In the genomic region with DNA sequence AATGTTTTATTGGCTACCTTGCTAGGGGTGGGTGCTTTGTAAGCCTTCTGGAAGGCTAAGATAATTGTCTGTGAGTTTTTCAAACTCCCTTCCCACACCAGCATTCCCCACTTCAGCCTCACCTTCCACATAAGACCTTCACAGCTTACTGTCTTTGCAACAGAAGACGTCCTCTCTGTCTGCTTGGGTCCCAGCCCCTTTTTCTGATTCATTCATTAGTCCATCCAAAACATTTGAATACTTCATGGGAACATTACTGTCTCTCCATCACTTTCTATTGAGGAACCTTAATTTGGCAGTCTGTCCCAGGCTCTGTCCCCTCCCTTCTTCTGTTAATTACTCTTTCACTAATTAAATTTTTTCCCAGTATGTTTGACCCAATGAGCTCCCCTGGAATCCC, we compare ENCODE assay signal across 8 cellular contexts. TPM values are rescaled to one million over a fixed set of nuclear protein-coding genes. Genes with fewer than 3 reads are reported as not detected.
DNase-seq lines count a peak whose midpoint lies in the region; ATAC-seq and TF ChIP-seq lines count a peak whose summit lies in the region.

No MANE protein-coding gene starts in this region.

- H3K27me3 ChIP-seq in RWPE2 (ENCODE audit: insufficient read depth, poor library complexity, severe bottlenecking) (no peaks in the 10 kb centered on the region), spleen (replicated peaks in 1 of 7) (peaks cover 0 to 10% (median 0%) of the 10 kb centered on the region in 7 donors)

- ATAC-seq in RWPE2 (ENCODE audit: low read depth), result no peak

- DNase-seq in activated CD4-positive, alpha-beta T cell treated with anti-CD3 and anti-CD28 coated beads, Interleukin-2, amount 10 ng/mL, durations not matched to agents 24 days and 14 days, result no peak
- DNase-seq in activated CD4-positive, alpha-beta T cell treated with anti-CD3 and anti-CD28 coated beads, Interleukin-2, amount 50 U/mL, for 1 hour, result no peak
- DNase-seq in RWPE2 (ENCODE audit: low spot score) (no peak), endothelial cell (ENCODE audit: low spot score) (no peak), spleen (no peak), NCI-H2029 treated with DMSO at 0.1 percent for 48 hours (lab: John Stamatoyannopoulos, UW) (no peak), A172 (ENCODE audit: low spot score) (no peak)
- DNase-seq in stimulated activated CD4-positive, alpha-beta T cell treated with anti-CD3 and anti-CD28 coated beads, Interleukin-4, amount 100 ng/mL, for 1 hour, result no peak

- peaks cover 39% of the 10 kb centered on the region for H3K36me3 Mint-ChIP-seq in activated CD4-positive, alpha-beta T cell treated with anti-CD3 and anti-CD28 coated beads, Interleukin-2, amount 10 ng/mL, durations not matched to agents 24 days and 14 days (ENCODE audit: low read depth)
- H3K36me3 Mint-ChIP-seq in endothelial cell (ENCODE audit: low read depth, unreplicated experiment), result peaks cover 39% of the 10 kb centered on the region

- intact Hi-C loops in activated CD4-positive, alpha-beta T cell treated with anti-CD3 and anti-CD28 coated beads, Interleukin-2, amount 10 ng/mL, durations not matched to agents 24 days and 14 days (cut with micrococcal nuclease), result loop anchor here (10.0 kb wide), 2 partner anchors 1629 to 1929 kb away; partner anchors contain the start of genes DNAJC14 and ESYT1
- intact Hi-C loops in spleen (cut with DNase I; ENCODE audit: low total_unique reads), result no loop called here

- H3K27ac ChIP-seq in RWPE2 (ENCODE audit: poor library complexity, severe bottlenecking) (peak overlapping the region; percentile 65), spleen (peak overlapping the region in 6 of 8 donors; percentile 78 to 95 (median 86))

- no peaks in the 10 kb centered on the region for H3K27me3 Mint-ChIP-seq in activated CD4-positive, alpha-beta T cell treated with anti-CD3 and anti-CD28 coated beads, Interleukin-2, amount 10 ng/mL, durations not matched to agents 24 days and 14 days
- peaks cover 35% of the 10 kb centered on the region for H3K27me3 Mint-ChIP-seq in endothelial cell (ENCODE audit: unreplicated experiment)

- TF ChIP-seq POLR2A in spleen (IDR thresholded peaks at IDR 0.05), result no peak

- TF ChIP-seq CTCF in RWPE2 (IDR thresholded peaks at IDR 0.05; ENCODE audit: poor library complexity, severe bottlenecking) (no peak), endothelial cell (IDR thresholded peaks at IDR 0.05; ENCODE audit: unreplicated experiment) (no peak), spleen (IDR thresholded peaks at IDR 0.05 in 8 of 11, conservative IDR thresholded peaks at IDR 0.05 in 3 of 11) (no peak)

- H3K9me3 ChIP-seq in RWPE2 (ENCODE audit: severe bottlenecking) (no peaks in the 10 kb centered on the region), spleen (no peaks in the 10 kb centered on the region)

- peak overlapping the region; percentile 79 for H3K27ac Mint-ChIP-seq in activated CD4-positive, alpha-beta T cell treated with anti-CD3 and anti-CD28 coated beads, Interleukin-2, amount 10 ng/mL, durations not matched to agents 24 days and 14 days
- H3K27ac Mint-ChIP-seq in endothelial cell (ENCODE audit: unreplicated experiment), result peak overlapping the region; percentile 88

- peaks cover 32% of the 10 kb centered on the region for H3K36me3 ChIP-seq in RWPE2 (ENCODE audit: low read depth)
- H3K36me3 ChIP-seq in spleen, result peaks cover 0 to 40% (median 29%) of the 10 kb centered on the region in 6 donors

- H3K9me3 Mint-ChIP-seq in activated CD4-positive, alpha-beta T cell treated with anti-CD3 and anti-CD28 coated beads, Interleukin-2, amount 10 ng/mL, durations not matched to agents 24 days and 14 days, result no peaks in the 10 kb centered on the region
- H3K9me3 Mint-ChIP-seq in endothelial cell (ENCODE audit: unreplicated experiment), result no peaks in the 10 kb centered on the region

- H3K4me3 ChIP-seq in RWPE2 (ENCODE audit: severe bottlenecking) (no peak overlapping the region), spleen (peak overlapping the region in 2 of 8 donors; percentile 85 to 95)

- peaks cover 8% of the 10 kb centered on the region for H3K4me1 ChIP-seq in RWPE2 (ENCODE audit: insufficient read depth, poor library complexity, severe bottlenecking)
- H3K4me1 ChIP-seq in spleen, result peaks cover 26 to 79% (median 55%) of the 10 kb centered on the region in 6 donors

- peaks cover 52% of the 10 kb centered on the region for H3K4me1 Mint-ChIP-seq in activated CD4-positive, alpha-beta T cell treated with anti-CD3 and anti-CD28 coated beads, Interleukin-2, amount 10 ng/mL, durations not matched to agents 24 days and 14 days
- peaks cover 39% of the 10 kb centered on the region for H3K4me1 Mint-ChIP-seq in endothelial cell (ENCODE audit: unreplicated experiment)

- H3K4me3 Mint-ChIP-seq in activated CD4-positive, alpha-beta T cell treated with anti-CD3 and anti-CD28 coated beads, Interleukin-2, amount 10 ng/mL, durations not matched to agents 24 days and 14 days, result peak overlapping the region; percentile 85
- peak overlapping the region; percentile 96 for H3K4me3 Mint-ChIP-seq in endothelial cell (ENCODE audit: unreplicated experiment)

- 24 to 52% (median 41%) methylated on average over 1 of the region's 1 CpG for WGBS in spleen, 5 donors

RNA-seq across cellular contexts. Expression of gene MARCHF9, which starts 1.0 kb away (rescaled TPM):
- total RNA-seq in activated CD4-positive, alpha-beta T cell treated with anti-CD3 and anti-CD28 coated beads, Interleukin-2, amount 10 ng/mL, durations not matched to agents 24 days and 14 days, result 21.6 and 22.7 TPM in 2 replicates
- total RNA-seq in endothelial cell (ENCODE audit: unreplicated experiment) (2.3 TPM), spleen (10 to 100 TPM; 17.2 to 36.8 (median 23.0) TPM)
- polyA plus RNA-seq in spleen, result 10 to 100 TPM; 29.0 to 49.0 (median 33.0) TPM
- total RNA-seq in A172 (2014; rRNA removed; shearing (Covaris generic)), result 10.5 and 12.9 TPM in 2 replicates

RNA-seq across cellular contexts. Expression of gene CDK4, which starts 1.8 kb away (rescaled TPM):
- 240 and 248 TPM in 2 replicates for total RNA-seq in activated CD4-positive, alpha-beta T cell treated with anti-CD3 and anti-CD28 coated beads, Interleukin-2, amount 10 ng/mL, durations not matched to agents 24 days and 14 days
- total RNA-seq in endothelial cell (ENCODE audit: unreplicated experiment) (120 TPM), spleen (10 to 100 TPM; 34.3 to 77.8 (median 51.6) TPM)
- polyA plus RNA-seq in spleen, result 10 to 100 TPM; 36.2 to 72.0 (median 56.0) TPM
- total RNA-seq in A172 (2014; rRNA removed; shearing (Covaris generic)), result 300 and 506 TPM in 2 replicates

RNA-seq across cellular contexts. Expression of gene TSPAN31, which starts 9.1 kb away (rescaled TPM):
- total RNA-seq in activated CD4-positive, alpha-beta T cell treated with anti-CD3 and anti-CD28 coated beads, Interleukin-2, amount 10 ng/mL, durations not matched to agents 24 days and 14 days, result 19.2 and 19.4 TPM in 2 replicates
- total RNA-seq in endothelial cell (ENCODE audit: unreplicated experiment) (21.8 TPM), spleen (10 to 100 TPM; 27.1 to 93.1 (median 33.4) TPM)
- polyA plus RNA-seq in spleen, result 10 to 100 TPM; 16.9 to 25.9 (median 25.3) TPM
- 31.2 and 33.3 TPM in 2 replicates for total RNA-seq in A172 (2014; rRNA removed; shearing (Covaris generic))

RNA-seq across cellular contexts. Expression of gene CYP27B1, which starts 12.9 kb away (rescaled TPM):
- total RNA-seq in activated CD4-positive, alpha-beta T cell treated with anti-CD3 and anti-CD28 coated beads, Interleukin-2, amount 10 ng/mL, durations not matched to agents 24 days and 14 days, result 12.3 and 12.7 TPM in 2 replicates
- 1.4 TPM for total RNA-seq in endothelial cell (ENCODE audit: unreplicated experiment)
- 1 to 10 TPM in 2 of 7 donors, under 1 TPM in 5; 0.23 to 1.5 (median 0.47) TPM for total RNA-seq in spleen
- under 1 TPM; 0.20 to 0.48 (median 0.30) TPM for polyA plus RNA-seq in spleen
- 0.90 and 2.1 TPM in 2 replicates for total RNA-seq in A172 (2014; rRNA removed; shearing (Covaris generic))

RNA-seq across cellular contexts. Expression of gene AGAP2, which starts 15.4 kb away (rescaled TPM):
- 27.1 and 28.2 TPM in 2 replicates for total RNA-seq in activated CD4-positive, alpha-beta T cell treated with anti-CD3 and anti-CD28 coated beads, Interleukin-2, amount 10 ng/mL, durations not matched to agents 24 days and 14 days
- 27.0 TPM for total RNA-seq in endothelial cell (ENCODE audit: unreplicated experiment)
- total RNA-seq in spleen, result 10 to 100 TPM; 13.4 to 21.8 (median 19.5) TPM
- 1 to 10 TPM; 5.5 to 9.9 (median 6.6) TPM for polyA plus RNA-seq in spleen
- total RNA-seq in A172 (2014; rRNA removed; shearing (Covaris generic)), result 0.02 and 0.55 TPM in 2 replicates
